ENCODE assay signal across 16 cellular contexts in the genomic region with DNA sequence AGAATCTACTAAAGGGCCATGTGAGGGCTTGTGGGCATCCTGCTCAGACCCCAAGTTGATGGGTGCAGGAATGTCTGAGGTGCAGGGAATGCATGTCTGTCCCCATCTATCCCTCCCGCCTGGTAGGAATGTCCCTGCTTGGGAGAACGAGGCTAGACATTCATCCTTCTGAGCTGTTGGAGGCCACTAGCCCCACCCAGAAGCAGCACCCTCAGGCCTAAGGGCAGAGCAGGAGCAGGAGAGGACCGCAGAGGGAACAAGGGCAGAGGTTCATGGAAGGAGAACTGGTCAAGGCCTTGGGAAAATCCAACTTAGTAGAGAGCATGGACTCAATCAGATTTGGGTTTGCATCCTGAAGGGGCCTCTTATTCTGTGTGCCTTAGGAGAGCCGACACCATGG. TPM values are rescaled to one million over a fixed set of nuclear protein-coding genes. Genes with fewer than 3 reads are reported as not detected.
DNase-seq lines count a peak whose midpoint lies in the region; ATAC-seq and TF ChIP-seq lines count a peak whose summit lies in the region.
"Had no signal": no experiment of that assay in that cellular context is flagged by ENCODE, and none has a peak within 500 bp of the region (broad histone marks: within the 10 kb centered on the region; RNA-seq: fewer than 3 reads in every experiment).

No MANE protein-coding gene starts in this region.

- H3K4me2 ChIP-seq in neural progenitor cell: no peak overlapping the region

- TF ChIP-seq CTCF in colonic mucosa (IDR thresholded peaks at IDR 0.05): no peak
- no peak for TF ChIP-seq CTCF in neural progenitor cell (IDR thresholded peaks at IDR 0.05)
- TF ChIP-seq CTCF in spleen (IDR thresholded peaks at IDR 0.05 in 8 of 11, conservative IDR thresholded peaks at IDR 0.05 in 3 of 11): no peak

- H3K27me3 ChIP-seq in colonic mucosa (no peaks in the 10 kb centered on the region), neural progenitor cell (no peaks in the 10 kb centered on the region), spleen (replicated peaks in 1 of 7) (peaks cover 0 to 27% (median 0%) of the 10 kb centered on the region in 7 donors)

- intact Hi-C loops in colonic mucosa (cut with DNase I) (no loop called here), spleen (cut with DNase I; ENCODE audit: low total_unique reads) (no loop called here)

- H3K4me1 ChIP-seq in colonic mucosa (no peaks in the 10 kb centered on the region), neural progenitor cell (peaks cover 40% of the 10 kb centered on the region), spleen (peaks cover 0 to 15% (median 9%) of the 10 kb centered on the region in 6 donors)

- H3K27ac ChIP-seq in colonic mucosa: no peak overlapping the region
- no peak overlapping the region for H3K27ac ChIP-seq in neural progenitor cell
- no peak overlapping the region for H3K27ac ChIP-seq in spleen
- H3K27ac ChIP-seq: GM23248 had no signal

- peaks cover 49% of the 10 kb centered on the region for H3F3A ChIP-seq in neural progenitor cell (ENCODE audit: low read depth)

- H3K9me3 ChIP-seq in colonic mucosa: no peaks in the 10 kb centered on the region
- H3K9me3 ChIP-seq in neural progenitor cell (ENCODE audit: low read depth): no peaks in the 10 kb centered on the region
- H3K9me3 ChIP-seq in spleen: no peaks in the 10 kb centered on the region

- H3K9me3 Mint-ChIP-seq in neural progenitor cell: no peaks in the 10 kb centered on the region
- no peaks in the 10 kb centered on the region for H3K9me3 Mint-ChIP-seq in activated T-helper 17 cell treated with anti-CD3 and anti-CD28 coated beads, Interleukin-2, amount 50 U/mL, for 72 hours
- H3K9me3 Mint-ChIP-seq: CD4-positive, alpha-beta T cell had no signal

- peak overlapping the region; percentile 69 for H3K27ac Mint-ChIP-seq in neural progenitor cell
- H3K27ac Mint-ChIP-seq in activated T-helper 17 cell treated with anti-CD3 and anti-CD28 coated beads, Interleukin-2, amount 50 U/mL, for 72 hours: no peak overlapping the region
- H3K27ac Mint-ChIP-seq: B cell; CD4-positive, alpha-beta T cell had no signal

- peaks cover 40% of the 10 kb centered on the region for H3K4me1 Mint-ChIP-seq in neural progenitor cell
- H3K4me1 Mint-ChIP-seq in activated T-helper 17 cell treated with anti-CD3 and anti-CD28 coated beads, Interleukin-2, amount 50 U/mL, for 72 hours: no peaks in the 10 kb centered on the region
- H3K4me1 Mint-ChIP-seq: B cell had no signal

- no peak overlapping the region for H3K4me3 Mint-ChIP-seq in neural progenitor cell
- H3K4me3 Mint-ChIP-seq in activated T-helper 17 cell treated with anti-CD3 and anti-CD28 coated beads, Interleukin-2, amount 50 U/mL, for 72 hours: no peak overlapping the region
- H3K4me3 Mint-ChIP-seq: B cell; CD4-positive, alpha-beta T cell had no signal

- no peak for ATAC-seq in activated T-helper 17 cell treated with anti-CD3 and anti-CD28 coated beads, Interleukin-2, amount 50 U/mL, for 72 hours (replicated peaks)

- peak; percentile 39 for DNase-seq in activated effector memory CD4-positive, alpha-beta T cell treated with anti-CD3 and anti-CD28 coated beads, Interleukin-2, amount 50 U/mL, for 16 hours
- DNase-seq in activated effector memory CD4-positive, alpha-beta T cell treated with Interleukin-2 at 50 U/mL for 16 hours: no peak
- peak; percentile 6 for DNase-seq in colonic mucosa
- DNase-seq in neural progenitor cell (ENCODE audit: low spot score): no peak
- peak; percentile 43 for DNase-seq in spleen
- no peak for DNase-seq in GOT3 (lab: John Stamatoyannopoulos, UW)
- no peak for DNase-seq in putamen (ENCODE audit: low spot score)
- DNase-seq: C1 segment of cervical spinal cord; Calu3; CD4-positive, alpha-beta T cell; DMS 273 treated with DMSO at 0.1 percent for 48 hours; GM23248; H7 had no signal

- H4K20me1 ChIP-seq in neural progenitor cell (ENCODE audit: low read depth): peaks cover 5% of the 10 kb centered on the region

- no peak overlapping the region for H3K9ac ChIP-seq in colonic mucosa (ENCODE audit: low read depth in 2 of 2, low read length in 2 of 2)
- no peak overlapping the region for H3K9ac ChIP-seq in neural progenitor cell
- H3K9ac ChIP-seq: GM23248 had no signal

- 82 to 93% (median 86%) methylated on average over 4 of the region's 4 CpGs for WGBS in spleen, 5 donors

- no peaks in the 10 kb centered on the region for H3K79me2 ChIP-seq in neural progenitor cell (ENCODE audit: low read depth)

- H3K36me3 ChIP-seq in colonic mucosa: no peaks in the 10 kb centered on the region
- no peaks in the 10 kb centered on the region for H3K36me3 ChIP-seq in neural progenitor cell
- no peaks in the 10 kb centered on the region for H3K36me3 ChIP-seq in spleen

- H3K4me3 ChIP-seq in colonic mucosa: no peak overlapping the region
- H3K4me3 ChIP-seq in neural progenitor cell: no peak overlapping the region
- H3K4me3 ChIP-seq in spleen: no peak overlapping the region
- H3K4me3 ChIP-seq: GM23248 had no signal

- H2AFZ ChIP-seq in neural progenitor cell (replicated peaks): no peak overlapping the region
- H2AFZ ChIP-seq: GM23248 had no signal

- no peak for TF ChIP-seq POLR2A in spleen (IDR thresholded peaks at IDR 0.05)

- H3K36me3 Mint-ChIP-seq in neural progenitor cell: no peaks in the 10 kb centered on the region
- no peaks in the 10 kb centered on the region for H3K36me3 Mint-ChIP-seq in activated T-helper 17 cell treated with anti-CD3 and anti-CD28 coated beads, Interleukin-2, amount 50 U/mL, for 72 hours (ENCODE audit: low read depth)

- peaks cover 8% of the 10 kb centered on the region for H3K27me3 Mint-ChIP-seq in neural progenitor cell (ENCODE audit: insufficient read depth, low read depth)
- peaks cover 12% of the 10 kb centered on the region for H3K27me3 Mint-ChIP-seq in activated T-helper 17 cell treated with anti-CD3 and anti-CD28 coated beads, Interleukin-2, amount 50 U/mL, for 72 hours

RNA-seq across cellular contexts. Expression of gene LMO1, which starts 22.1 kb away (rescaled TPM):
- total RNA-seq in colonic mucosa (not detected), neural progenitor cell (ENCODE audit: low replicate concordance) (2.9 and 6.2 TPM in 2 replicates), spleen (1 to 10 TPM in 2 of 7 donors, under 1 TPM in 1, not detected in 4; 0.57 to 1.0 (median 1.0) TPM)
- under 1 TPM in 2 of 3 donors, not detected in 1; 0.17 to 0.20 TPM for polyA plus RNA-seq in spleen
- total RNA-seq in activated T-helper 17 cell treated with anti-CD3 and anti-CD28 coated beads, Interleukin-2, amount 50 U/mL, for 72 hours: not detected
- total RNA-seq: B cell; Calu3; CD4-positive, alpha-beta T cell; Daoy; GM23248 had no signal
- polyA plus RNA-seq: GM23248 had no signal

Comparison
In these comparisons a context has a peak if more than half of its experiments do, and no peak if none do; other contexts are left out.
1. DNase-seq: peak in activated effector memory CD4-positive, alpha-beta T cell treated with anti-CD3 and anti-CD28 coated beads, Interleukin-2, amount 50 U/mL, for 16 hours (single experiment), colonic mucosa (single experiment) and spleen (single experiment); none in activated effector memory CD4-positive, alpha-beta T cell treated with Interleukin-2 at 50 U/mL for 16 hours (single experiment), neural progenitor cell (single experiment), GOT3 (single experiment) and putamen (single experiment).